1 cellular context compared by ENCODE assay signal in the genomic region with DNA sequence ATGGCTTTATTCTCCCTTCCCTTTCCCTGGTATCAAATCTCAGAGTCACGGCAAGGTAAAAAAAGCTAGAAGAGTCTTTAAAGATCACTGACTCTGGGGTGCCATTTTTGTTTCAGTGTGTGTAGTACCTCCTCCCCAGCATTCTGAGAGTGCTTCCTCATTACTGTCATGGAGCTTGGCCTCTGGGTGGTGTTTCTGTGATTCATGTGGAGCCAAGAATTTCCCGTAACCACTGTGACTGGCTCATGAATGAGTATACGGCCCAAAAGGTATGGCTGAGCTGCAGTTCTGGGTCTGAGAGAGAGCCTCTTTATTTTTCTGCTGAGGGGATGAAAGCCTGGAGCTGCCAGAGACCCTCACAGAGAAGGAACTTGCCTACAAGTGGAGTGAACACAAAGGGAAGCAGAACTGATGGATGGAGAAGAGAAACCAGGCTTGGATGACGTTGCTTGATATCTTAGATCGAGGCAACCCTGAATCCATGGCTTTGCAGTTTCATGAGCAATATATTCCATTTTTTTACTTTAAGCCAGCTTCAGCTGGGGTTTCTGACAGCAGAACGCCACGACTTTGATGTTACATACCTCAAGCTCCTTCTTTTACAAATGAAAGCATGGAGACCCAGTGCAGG.
TF ChIP-seq lines count a peak whose summit lies in the region.

No MANE protein-coding gene starts in this region.

TF ChIP-seq in IMR-90, 13 proteins besides CTCF, POLR2A, EP300 and RAD21 (continued from another document):
- TF ChIP-seq, protein P1, sequence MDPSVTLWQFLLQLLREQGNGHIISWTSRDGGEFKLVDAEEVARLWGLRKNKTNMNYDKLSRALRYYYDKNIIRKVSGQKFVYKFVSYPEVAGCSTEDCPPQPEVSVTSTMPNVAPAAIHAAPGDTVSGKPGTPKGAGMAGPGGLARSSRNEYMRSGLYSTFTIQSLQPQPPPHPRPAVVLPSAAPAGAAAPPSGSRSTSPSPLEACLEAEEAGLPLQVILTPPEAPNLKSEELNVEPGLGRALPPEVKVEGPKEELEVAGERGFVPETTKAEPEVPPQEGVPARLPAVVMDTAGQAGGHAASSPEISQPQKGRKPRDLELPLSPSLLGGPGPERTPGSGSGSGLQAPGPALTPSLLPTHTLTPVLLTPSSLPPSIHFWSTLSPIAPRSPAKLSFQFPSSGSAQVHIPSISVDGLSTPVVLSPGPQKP (IDR thresholded peaks at IDR 0.05; ENCODE audit: borderline replicate concordance, low read depth, low read length), result no peak
- TF ChIP-seq CHD1 (IDR thresholded peaks at IDR 0.05; ENCODE audit: low read depth, low read length), result no peak
- TF ChIP-seq RFX5 (IDR thresholded peaks at IDR 0.05; ENCODE audit: low read depth, low read length), result no peak
- TF ChIP-seq MXI1 (IDR thresholded peaks at IDR 0.05; ENCODE audit: borderline replicate concordance, low read depth, low read length), result no peak
- no peak for TF ChIP-seq FOS (IDR thresholded peaks at IDR 0.05; ENCODE audit: low read depth, low read length)
- TF ChIP-seq MAFK (IDR thresholded peaks at IDR 0.05; ENCODE audit: low read depth, low read length), result no peak
- TF ChIP-seq SMC3 (IDR thresholded peaks at IDR 0.05; ENCODE audit: low read depth, low read length), result no peak
TF ChIP-seq in IMR-90: peak in this region for 0.
